Comparison of ENCODE assay signal across 17 cellular contexts in the genomic region with DNA sequence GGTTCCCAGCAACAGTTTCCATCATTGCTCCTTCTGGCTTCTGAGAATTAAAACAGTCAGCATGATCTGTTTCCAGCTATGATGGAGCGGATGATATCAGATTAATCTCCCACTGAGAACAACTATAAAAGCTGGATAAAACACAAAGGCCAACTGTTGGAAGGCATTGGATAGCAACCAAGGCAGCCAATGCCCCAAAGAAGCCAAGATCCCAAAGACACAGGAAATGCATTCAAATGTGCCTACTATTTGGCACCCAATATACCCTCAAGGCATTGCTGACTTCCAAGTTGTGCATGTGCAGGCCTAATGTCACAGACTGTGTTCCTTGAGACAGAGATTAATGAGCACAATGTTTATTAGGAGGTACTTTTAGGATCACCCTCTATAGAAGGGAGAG.
A peak's percentile ranks its signal among the peaks of the same experiment; 100 is the strongest.
DNase-seq lines count a peak whose midpoint lies in the region; TF ChIP-seq lines count a peak whose summit lies in the region.
"Had no signal": no experiment of that assay in that cellular context is flagged by ENCODE, and none has a peak within 500 bp of the region (broad histone marks: within the 10 kb centered on the region; RNA-seq: fewer than 3 reads in every experiment).

No MANE protein-coding gene starts in this region.

- peaks cover 8% of the 10 kb centered on the region for H3K9me3 Mint-ChIP-seq in activated CD4-positive, alpha-beta T cell treated with anti-CD3 and anti-CD28 coated beads, Interleukin-2, amount 10 ng/mL, durations not matched to agents 7 days and 5 days
- H3K9me3 Mint-ChIP-seq in T-helper 2 cell treated with Interferon-gamma antibody and Interleukin-4, amounts not matched to agents 5 μg/mL and 100 μg/mL, for 36 hours, result peaks cover 21% of the 10 kb centered on the region

- no peaks in the 10 kb centered on the region for H3K27me3 ChIP-seq in sigmoid colon
- H3K27me3 ChIP-seq: body of pancreas, transverse colon had no signal

- no peak for TF ChIP-seq POLR2A in sigmoid colon (IDR thresholded peaks at IDR 0.05)

- no peak overlapping the region for H3K4me3 Mint-ChIP-seq in activated CD4-positive, alpha-beta T cell treated with anti-CD3 and anti-CD28 coated beads, Interleukin-2, amount 10 ng/mL, durations not matched to agents 7 days and 5 days
- no peak overlapping the region for H3K4me3 Mint-ChIP-seq in T-helper 2 cell treated with Interferon-gamma antibody and Interleukin-4, amounts not matched to agents 5 μg/mL and 100 μg/mL, for 36 hours
- H3K4me3 Mint-ChIP-seq: activated T-helper 1 cell treated with anti-CD3 and anti-CD28 coated beads, Interleukin-12 subunit alpha, Interleukin-12 subunit beta, Interleukin-2, Interleukin-4 antibody, amounts not matched to agents 30 ng/mL and 10 ng/mL and 1 ng/mL, durations not matched to agents 14 hours and 24 hours and 36 hours; naive B cell; stimulated activated memory B cell treated with anti-CD40 and anti-IgM and Interleukin-4, amounts not matched to agents 10 μg/mL and 1 μg/mL and 100 μg/mL, for 72 hours had no signal

- no peaks in the 10 kb centered on the region for H3K27me3 Mint-ChIP-seq in activated CD4-positive, alpha-beta T cell treated with anti-CD3 and anti-CD28 coated beads, Interleukin-2, amount 10 ng/mL, durations not matched to agents 7 days and 5 days
- no peaks in the 10 kb centered on the region for H3K27me3 Mint-ChIP-seq in T-helper 2 cell treated with Interferon-gamma antibody and Interleukin-4, amounts not matched to agents 5 μg/mL and 100 μg/mL, for 36 hours (ENCODE audit: low read depth)

- H3K4me1 ChIP-seq in sigmoid colon, result peaks cover 2 to 36% (median 29%) of the 10 kb centered on the region in 4 donors

- TF ChIP-seq CTCF in LNCaP clone FGC (IDR thresholded peaks at IDR 0.05; ENCODE audit: control insufficient read depth, extremely low read depth, insufficient read depth) (no peak), sigmoid colon (IDR thresholded peaks at IDR 0.05) (no peak)

- H3K27ac ChIP-seq in sigmoid colon, result peak overlapping the region in 3 of 4 donors; percentile 54 to 72 (median 66)
- H3K27ac ChIP-seq: body of pancreas, coronary artery had no signal

- H3K27ac Mint-ChIP-seq in activated CD4-positive, alpha-beta T cell treated with anti-CD3 and anti-CD28 coated beads, Interleukin-2, amount 10 ng/mL, durations not matched to agents 7 days and 5 days, result no peak overlapping the region
- H3K27ac Mint-ChIP-seq in T-helper 2 cell treated with Interferon-gamma antibody and Interleukin-4, amounts not matched to agents 5 μg/mL and 100 μg/mL, for 36 hours, result no peak overlapping the region
- H3K27ac Mint-ChIP-seq: activated T-helper 1 cell treated with anti-CD3 and anti-CD28 coated beads, Interleukin-12 subunit alpha, Interleukin-12 subunit beta, Interleukin-2, Interleukin-4 antibody, amounts not matched to agents 30 ng/mL and 10 ng/mL and 1 ng/mL, durations not matched to agents 14 hours and 24 hours and 36 hours; stimulated activated memory B cell treated with anti-CD40 and anti-IgM and Interleukin-4, amounts not matched to agents 10 μg/mL and 1 μg/mL and 100 μg/mL, for 72 hours had no signal

- intact Hi-C loops in sigmoid colon (cut with DNase I), result no loop called here

- no peaks in the 10 kb centered on the region for H3K36me3 Mint-ChIP-seq in activated CD4-positive, alpha-beta T cell treated with anti-CD3 and anti-CD28 coated beads, Interleukin-2, amount 10 ng/mL, durations not matched to agents 7 days and 5 days (ENCODE audit: low read depth)
- H3K36me3 Mint-ChIP-seq in T-helper 2 cell treated with Interferon-gamma antibody and Interleukin-4, amounts not matched to agents 5 μg/mL and 100 μg/mL, for 36 hours (ENCODE audit: low read depth), result no peaks in the 10 kb centered on the region
- H3K36me3 Mint-ChIP-seq: stimulated activated memory B cell treated with anti-CD40 and anti-IgM and Interleukin-4, amounts not matched to agents 10 μg/mL and 1 μg/mL and 100 μg/mL, for 72 hours had no signal

- no peaks in the 10 kb centered on the region for H3K4me1 Mint-ChIP-seq in activated CD4-positive, alpha-beta T cell treated with anti-CD3 and anti-CD28 coated beads, Interleukin-2, amount 10 ng/mL, durations not matched to agents 7 days and 5 days
- H3K4me1 Mint-ChIP-seq in T-helper 2 cell treated with Interferon-gamma antibody and Interleukin-4, amounts not matched to agents 5 μg/mL and 100 μg/mL, for 36 hours (ENCODE audit: low read depth), result no peaks in the 10 kb centered on the region
- H3K4me1 Mint-ChIP-seq: naive B cell; stimulated activated memory B cell treated with anti-CD40 and anti-IgM and Interleukin-4, amounts not matched to agents 10 μg/mL and 1 μg/mL and 100 μg/mL, for 72 hours had no signal

- no peak for TF ChIP-seq EP300 in sigmoid colon (IDR thresholded peaks at IDR 0.05)

- H3K4me3 ChIP-seq in LNCaP clone FGC (ENCODE audit: low read depth, low read length), result no peak overlapping the region
- H3K4me3 ChIP-seq in sigmoid colon, result no peak overlapping the region
- H3K4me3 ChIP-seq: body of pancreas, coronary artery, transverse colon had no signal

- peaks cover 0 to 3% (median 0%) of the 10 kb centered on the region in 4 donors for H3K9me3 ChIP-seq in sigmoid colon
- H3K9me3 ChIP-seq: body of pancreas had no signal

- CTCF ChIA-PET in activated CD4-positive, alpha-beta T cell treated with anti-CD3 and anti-CD28 coated beads, Interleukin-2, amount 10 ng/mL, durations not matched to agents 7 days and 5 days (lab: Charles Lee), result no interaction called here

- no peaks in the 10 kb centered on the region for H3K36me3 ChIP-seq in sigmoid colon
- H3K36me3 ChIP-seq: transverse colon had no signal

- peak; percentile 62 for DNase-seq in LNCaP clone FGC (ENCODE audit: low read depth)
- DNase-seq in astrocyte of the hippocampus (ENCODE audit: low read depth, low spot score), result peak; percentile 29
- DNase-seq in hippocampal formation (lab: John Stamatoyannopoulos, UW), result peak; percentile 49 to 75
- no peak for DNase-seq in sigmoid colon
- DNase-seq in hepatic stellate cell (ENCODE audit: low spot score), result no peak
- DNase-seq in NCI-H510A treated with DMSO at 0.1 percent for 48 hours (lab: John Stamatoyannopoulos, UW), result no peak
- DNase-seq in activated CD4-positive, alpha-beta T cell treated with anti-CD3 and anti-CD28 coated beads, Interleukin-2, amount 10 ng/mL, durations not matched to agents 7 days and 5 days, result no peak
- DNase-seq in T-helper 2 cell treated with Interferon-gamma antibody and Interleukin-4, amounts not matched to agents 5 μg/mL and 100 μg/mL, for 36 hours (ENCODE audit: low spot score), result no peak
- DNase-seq: body of pancreas, DND-41, kidney, naive B cell, NCI-H1105, transverse colon had no signal

- 87 to 92% methylated on average over 1 of the region's 1 CpG for WGBS in sigmoid colon, 2 donors

- POLR2A ChIA-PET in activated CD4-positive, alpha-beta T cell treated with anti-CD3 and anti-CD28 coated beads, Interleukin-2, amount 10 ng/mL, durations not matched to agents 7 days and 5 days (lab: Charles Lee), result no interaction called here

Comparison
In these comparisons a context has a peak if more than half of its experiments do, and no peak if none do; other contexts are left out.
1. DNase-seq: peak in LNCaP clone FGC (single experiment), astrocyte of the hippocampus (single experiment) and hippocampal formation (2 of 2); none in sigmoid colon (single experiment), hepatic stellate cell (single experiment), NCI-H510A treated with DMSO at 0.1 percent for 48 hours (single experiment), activated CD4-positive, alpha-beta T cell treated with anti-CD3 and anti-CD28 coated beads, Interleukin-2, amount 10 ng/mL, durations not matched to agents 7 days and 5 days (single experiment) and T-helper 2 cell treated with Interferon-gamma antibody and Interleukin-4, amounts not matched to agents 5 μg/mL and 100 μg/mL, for 36 hours (single experiment).